10 cellular contexts compared by ENCODE assay signal in the genomic region with DNA sequence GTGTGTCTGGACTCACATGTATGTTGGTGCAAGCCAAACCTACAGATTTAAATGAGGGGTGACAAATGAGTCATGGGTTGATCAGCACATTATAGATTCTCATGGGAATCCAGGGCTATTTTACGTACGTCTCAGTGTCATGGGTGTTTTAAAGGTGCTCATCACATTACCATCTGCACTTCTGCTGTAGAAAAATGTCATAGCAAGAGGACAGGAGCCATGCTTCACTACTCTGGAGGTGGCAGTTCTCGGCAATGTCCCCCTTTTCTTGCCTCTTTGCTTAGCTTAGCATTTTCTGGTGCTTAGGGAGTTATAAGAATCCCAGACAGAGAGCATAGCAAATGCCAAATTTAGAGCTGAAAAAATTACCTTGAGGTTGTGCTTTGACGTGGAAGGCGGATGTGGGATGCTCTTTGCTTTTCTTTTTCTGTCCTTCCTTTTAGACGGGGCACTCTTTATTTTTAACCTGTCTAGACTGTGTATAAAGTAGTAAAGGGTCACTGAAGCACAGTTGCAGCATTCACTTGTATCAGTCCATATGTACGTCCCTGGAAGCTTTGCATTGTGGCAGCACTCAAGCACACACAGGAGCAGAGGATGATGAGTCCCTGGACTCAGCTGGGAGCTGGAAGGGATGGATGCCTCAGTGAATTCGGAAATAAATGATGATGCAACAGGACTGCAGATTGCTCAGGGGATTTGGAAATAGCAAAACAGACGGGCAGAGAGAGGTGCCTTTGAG.
DNase-seq lines count a peak whose midpoint lies in the region; ATAC-seq and TF ChIP-seq lines count a peak whose summit lies in the region.
"Had no signal": no experiment of that assay in that cellular context is flagged by ENCODE, and none has a peak within 500 bp of the region (broad histone marks: within the 10 kb centered on the region; RNA-seq: fewer than 3 reads in every experiment).

No MANE protein-coding gene starts in this region.

- DNase-seq in GM12864 (ENCODE audit: low read depth) (peak; percentile 13), fibroblast of mammary gland (ENCODE audit: low read depth) (peak; percentile 49), ascending aorta (ENCODE audit: low spot score in 2 of 2) (no peak), ureter (ENCODE audit: low spot score) (no peak), SKM-1 (lab: John Stamatoyannopoulos, UW; ENCODE audit: unreplicated experiment) (no peak)
- DNase-seq in activated CD4-positive, alpha-beta T cell treated with anti-CD3 and anti-CD28 coated beads for 36 hours = no peak
- DNase-seq: activated CD4-positive, alpha-beta T cell treated with anti-CD3 and anti-CD28 coated beads for 4 hours; tibial artery had no signal

- H3K4me3 ChIP-seq in GM12864 (ENCODE audit: low read depth, low read length) = no peak overlapping the region
- no peak overlapping the region for H3K4me3 ChIP-seq in fibroblast of mammary gland (ENCODE audit: control insufficient read depth, low read depth, low read length)
- H3K4me3 ChIP-seq in ascending aorta = no peak overlapping the region
- H3K4me3 ChIP-seq: tibial artery had no signal

- H3K9me3 ChIP-seq in ascending aorta = no peaks in the 10 kb centered on the region
- H3K9me3 ChIP-seq: tibial artery had no signal

- TF ChIP-seq CTCF in GM12864 (IDR thresholded peaks at IDR 0.05; ENCODE audit: low read depth, low read length, missing control alignments) (no peak), fibroblast of mammary gland (conservative IDR thresholded peaks at IDR 0.05; ENCODE audit: control insufficient read depth, insufficient read depth, low read depth, low read length) (no peak), ascending aorta (IDR thresholded peaks at IDR 0.05) (no peak)

- CTCF ChIA-PET in activated CD4-positive, alpha-beta T cell treated with anti-CD3 and anti-CD28 coated beads for 36 hours (lab: Charles Lee) = interaction anchor here (0.7 to 1.5 kb wide), 2 partner anchors 18 to 59 kb away, joined by 3 to 4 read pairs; no protein-coding TSS in a partner anchor

- H3K4me1 Mint-ChIP-seq in activated CD4-positive, alpha-beta T cell treated with anti-CD3 and anti-CD28 coated beads for 36 hours = no peaks in the 10 kb centered on the region

- H3K27ac ChIP-seq in ascending aorta = no peak overlapping the region
- H3K27ac ChIP-seq: tibial artery had no signal

- H3K4me1 ChIP-seq in ascending aorta = no peaks in the 10 kb centered on the region
- H3K4me1 ChIP-seq: tibial artery had no signal

- ATAC-seq in GM21381 (IDR thresholded peaks at IDR 0.05; ENCODE audit: unreplicated experiment) (peak; percentile 61), HG03439 (IDR thresholded peaks at IDR 0.05; ENCODE audit: unreplicated experiment) (peak; percentile 59)
- no peak for ATAC-seq in activated CD4-positive, alpha-beta T cell treated with anti-CD3 and anti-CD28 coated beads for 36 hours

- intact Hi-C loops in ascending aorta (cut with DNase I) = no loop called here
- intact Hi-C loops in activated CD4-positive, alpha-beta T cell treated with anti-CD3 and anti-CD28 coated beads for 36 hours (cut with DNase I, micrococcal nuclease) = no loop called here

- H3K4me3 Mint-ChIP-seq in activated CD4-positive, alpha-beta T cell treated with anti-CD3 and anti-CD28 coated beads for 36 hours = no peak overlapping the region

- H3K27me3 ChIP-seq in ascending aorta = no peaks in the 10 kb centered on the region
- H3K27me3 ChIP-seq: tibial artery had no signal

- no peaks in the 10 kb centered on the region for H3K27me3 Mint-ChIP-seq in activated CD4-positive, alpha-beta T cell treated with anti-CD3 and anti-CD28 coated beads for 36 hours

- no peaks in the 10 kb centered on the region for H3K36me3 ChIP-seq in ascending aorta
- H3K36me3 ChIP-seq: tibial artery had no signal

- no peak overlapping the region for H3K27ac Mint-ChIP-seq in activated CD4-positive, alpha-beta T cell treated with anti-CD3 and anti-CD28 coated beads for 36 hours

- H3K36me3 Mint-ChIP-seq in activated CD4-positive, alpha-beta T cell treated with anti-CD3 and anti-CD28 coated beads for 36 hours (ENCODE audit: low read depth) = no peaks in the 10 kb centered on the region

- POLR2A ChIA-PET in activated CD4-positive, alpha-beta T cell treated with anti-CD3 and anti-CD28 coated beads for 36 hours (lab: Charles Lee) = no interaction called here

- H3K9me3 Mint-ChIP-seq in activated CD4-positive, alpha-beta T cell treated with anti-CD3 and anti-CD28 coated beads for 36 hours (ENCODE audit: low read depth) = no peaks in the 10 kb centered on the region

Comparison
In these comparisons a context has a peak if more than half of its experiments do, and no peak if none do; other contexts are left out.
1. DNase-seq: peak in GM12864 (single experiment) and fibroblast of mammary gland (single experiment); none in ascending aorta (0 of 2), ureter (single experiment), activated CD4-positive, alpha-beta T cell treated with anti-CD3 and anti-CD28 coated beads for 36 hours (single experiment) and SKM-1 (single experiment).